12 cellular contexts compared by ENCODE assay signal in genomic region chr20:22583773-22584629, GRCh38. TPM values are rescaled to one million over a fixed set of nuclear protein-coding genes. Genes with fewer than 3 reads are reported as not detected.
A peak's percentile ranks its signal among the peaks of the same experiment; 100 is the strongest.
DNase-seq lines count a peak whose midpoint lies in the region; ATAC-seq and TF ChIP-seq lines count a peak whose summit lies in the region.
"Had no signal": no experiment of that assay in that cellular context is flagged by ENCODE, and none has a peak within 500 bp of the region (broad histone marks: within the 10 kb centered on the region; RNA-seq: fewer than 3 reads in every experiment).

Gene FOXA2, minus strand, starts transcription at chr20:22584572. Its CDS starts 294 bp downstream, at chr20:22584278.

- TF ChIP-seq CTCF in colonic mucosa (IDR thresholded peaks at IDR 0.05) (no peak), neural progenitor cell (IDR thresholded peaks at IDR 0.05) (no peak)

- no peaks in the 10 kb centered on the region for H3K36me3 Mint-ChIP-seq in neural progenitor cell

- no peak within 1 kb of the TSS for H3K27ac Mint-ChIP-seq in neural progenitor cell

- peak within 1 kb of the TSS; percentile 73 for H3K4me2 ChIP-seq in neural progenitor cell

- no peak for ATAC-seq in esophagus mucosa

- H3K36me3 ChIP-seq in colonic mucosa (no peaks in the 10 kb centered on the region), neural progenitor cell (no peaks in the 10 kb centered on the region)

- peak within 1 kb of the TSS; percentile 72 for H3K4me3 Mint-ChIP-seq in neural progenitor cell

- intact Hi-C loops in colonic mucosa (cut with DNase I) = loop anchor here (2.0 kb wide), 1 partner anchor 93 kb away; no protein-coding TSS in a partner anchor

- H4K20me1 ChIP-seq in neural progenitor cell (ENCODE audit: low read depth) = peaks cover 83% of the 10 kb centered on the region

- peaks cover 19% of the 10 kb centered on the region for H3F3A ChIP-seq in neural progenitor cell (ENCODE audit: low read depth)

- peak within 1 kb of the TSS; percentile 47 for H3K4me3 ChIP-seq in colonic mucosa
- H3K4me3 ChIP-seq in neural progenitor cell = peak within 1 kb of the TSS; percentile 32
- H3K4me3 ChIP-seq: testis had no signal

- H3K27ac ChIP-seq in colonic mucosa (peak within 1 kb of the TSS; percentile 91), neural progenitor cell (no peak within 1 kb of the TSS)
- H3K27ac ChIP-seq: testis had no signal

- H3K4me1 ChIP-seq in colonic mucosa (peaks cover 4% of the 10 kb centered on the region), neural progenitor cell (peaks cover 13% of the 10 kb centered on the region)

- H3K9me3 ChIP-seq in colonic mucosa (no peaks in the 10 kb centered on the region), neural progenitor cell (ENCODE audit: low read depth) (no peaks in the 10 kb centered on the region)
- H3K9me3 ChIP-seq: testis had no signal

- H3K9ac ChIP-seq in colonic mucosa (ENCODE audit: low read depth in 2 of 2, low read length in 2 of 2) = peak within 1 kb of the TSS; percentile 55 to 87
- H3K9ac ChIP-seq in neural progenitor cell = no peak within 1 kb of the TSS

- peaks cover 16% of the 10 kb centered on the region for H3K9me3 Mint-ChIP-seq in neural progenitor cell

- H3K4me1 Mint-ChIP-seq in neural progenitor cell = peaks cover 7% of the 10 kb centered on the region

- no peak within 1 kb of the TSS for H2AFZ ChIP-seq in neural progenitor cell (replicated peaks)

- H3K27me3 Mint-ChIP-seq in neural progenitor cell (ENCODE audit: insufficient read depth, low read depth) = peaks cover 82% of the 10 kb centered on the region

- H3K27me3 ChIP-seq in colonic mucosa = peaks cover 23% of the 10 kb centered on the region
- H3K27me3 ChIP-seq in neural progenitor cell = peaks cover 100% of the 10 kb centered on the region
- H3K27me3 ChIP-seq: testis had no signal

- DNase-seq in Daoy (ENCODE audit: low read depth) (peak; percentile 54), NCI-H146 (lab: John Stamatoyannopoulos, UW) (peak; percentile 98), colonic mucosa (peak; percentile 82), neural progenitor cell (ENCODE audit: low spot score) (peak; percentile 61)
- DNase-seq in central memory CD4-positive, alpha-beta T cell = no peak
- no peak for DNase-seq in activated T-cell treated with anti-CD3 and anti-CD28 coated beads, Interleukin-2, amount 50 U/mL, for 48 hours
- no peak for DNase-seq in effector CD4-positive, alpha-beta T cell
- DNase-seq: testis had no signal

- H3K79me2 ChIP-seq in neural progenitor cell (ENCODE audit: low read depth) = no peaks in the 10 kb centered on the region

RNA-seq across cellular contexts. Expression of gene FOXA2, which starts in this region (rescaled TPM):
- total RNA-seq in Daoy (2014; rRNA removed; shearing (Covaris generic)) = 0.33 and 0.57 TPM in 2 replicates
- total RNA-seq in colonic mucosa (10 to 100 TPM; 27.9 to 29.1 TPM), neural progenitor cell (ENCODE audit: low replicate concordance) (not detected in 2 replicates), esophagus mucosa (0.16 TPM)
- total RNA-seq: activated CD8-positive, alpha-beta memory T cell treated with anti-CD3 and anti-CD28 coated beads for 36 hours; endothelial cell of umbilical vein; pulmonary artery endothelial cell had no signal

Comparison
In these comparisons a context has a peak if more than half of its experiments do, and no peak if none do; other contexts are left out.
1. RNA of gene FOXA2 (total RNA-seq): 27.9 to 29.1 TPM in colonic mucosa; 0.33 to 0.57 TPM in Daoy, 0.16 TPM in esophagus mucosa (single experiment) and not detected in neural progenitor cell; every median in the first group is over 10 times any median in the second.
2. Peak in DNase-seq in Daoy; RNA of the gene not detected or under 1 TPM.
3. Peak in DNase-seq, H3K4me3 ChIP-seq and H3K4me2 ChIP-seq in neural progenitor cell; RNA of the gene not detected or under 1 TPM.
4. DNase-seq: peak in NCI-H146 (single experiment) and colonic mucosa (single experiment); none in central memory CD4-positive, alpha-beta T cell (single experiment), activated T-cell treated with anti-CD3 and anti-CD28 coated beads, Interleukin-2, amount 50 U/mL, for 48 hours (0 of 2) and effector CD4-positive, alpha-beta T cell (single experiment).